9 cellular contexts compared by ENCODE assay signal in genomic region chr4:76546282-76547166, GRCh38.
A peak's percentile ranks its signal among the peaks of the same experiment; 100 is the strongest.
DNase-seq lines count a peak whose midpoint lies in the region; ATAC-seq, FAIRE-seq and TF ChIP-seq lines count a peak whose summit lies in the region.
"Had no signal": no experiment of that assay in that cellular context is flagged by ENCODE, and none has a peak within 500 bp of the region (broad histone marks: within the 10 kb centered on the region; RNA-seq: fewer than 3 reads in every experiment).

No MANE protein-coding gene starts in this region.

- 48 to 55% methylated on average over 5 to 9 of the region's 9 CpGs for WGBS in transverse colon (ENCODE audit: low coverage in 1 of 2), 2 donors

- H3K4me1 ChIP-seq in transverse colon, result peaks cover 0 to 10% (median 0%) of the 10 kb centered on the region in 4 donors

- peak; percentile 89 for DNase-seq in NCI-H524 treated with DMSO at 0.1 percent for 48 hours (lab: John Stamatoyannopoulos, UW)
- DNase-seq in NCI-H524 (lab: John Stamatoyannopoulos, UW), result no peak
- peak; percentile 27 for DNase-seq in hepatic stellate cell (ENCODE audit: low spot score)
- DNase-seq in transverse colon, result peak; percentile 30
- no peak for DNase-seq in NCI-H1694 (lab: John Stamatoyannopoulos, UW)
- no peak for DNase-seq in dorsolateral prefrontal cortex

- no peak for TF ChIP-seq EP300 in transverse colon (IDR thresholded peaks at IDR 0.05; ENCODE audit: low read depth)

- FAIRE-seq in TTC549 (lab: Jason Lieb, UNC), result peak; percentile 87

- H3K4me3 ChIP-seq in transverse colon, result no peak overlapping the region
- no peak overlapping the region for H3K4me3 ChIP-seq in dorsolateral prefrontal cortex
- H3K4me3 ChIP-seq: HAP-1 had no signal

- intact Hi-C loops in transverse colon (cut with DNase I; ENCODE audit: low total_unique reads), result no loop called here
- intact Hi-C loops in dorsolateral prefrontal cortex (cut with DNase I), result no loop called here

- H3K9me3 ChIP-seq in transverse colon, result no peaks in the 10 kb centered on the region
- H3K9me3 ChIP-seq: HAP-1 had no signal

- no peak overlapping the region for H3K27ac ChIP-seq in transverse colon
- H3K27ac ChIP-seq in dorsolateral prefrontal cortex, result no peak overlapping the region

- TF ChIP-seq CTCF in transverse colon (IDR thresholded peaks at IDR 0.05), result no peak
- no peak for TF ChIP-seq CTCF in dorsolateral prefrontal cortex (IDR thresholded peaks at IDR 0.05 in 54 of 56, conservative IDR thresholded peaks at IDR 0.05 in 2 of 56; ENCODE audit: low read depth in 1 of 56, partially characterized antibody in 56 of 56)

- no peak for ATAC-seq in HG02970 (IDR thresholded peaks at IDR 0.05; ENCODE audit: low FRiP score, unreplicated experiment)

- H3K27me3 ChIP-seq in transverse colon, result no peaks in the 10 kb centered on the region
- no peaks in the 10 kb centered on the region for H3K27me3 ChIP-seq in dorsolateral prefrontal cortex

- TF ChIP-seq POLR2A in transverse colon (IDR thresholded peaks at IDR 0.05), result no peak

- no peaks in the 10 kb centered on the region for H3K36me3 ChIP-seq in transverse colon
- H3K36me3 ChIP-seq: HAP-1 had no signal

- in situ Hi-C loops in transverse colon (cut with MboI; ENCODE audit: low pct_ligation_motif_present in 1 of 4, low pct_unique_long_range_greater_than_20kb in 1 of 4, low sequenced_read_pairs in 3 of 4), result no loop called here

Comparison
In these comparisons a context has a peak if more than half of its experiments do, and no peak if none do; other contexts are left out.
1. DNase-seq: peak in NCI-H524 treated with DMSO at 0.1 percent for 48 hours (single experiment), hepatic stellate cell (single experiment) and transverse colon (single experiment); none in NCI-H524 (0 of 2), NCI-H1694 (single experiment) and dorsolateral prefrontal cortex (0 of 10).